18 cellular contexts compared by ENCODE assay signal in the genomic region with DNA sequence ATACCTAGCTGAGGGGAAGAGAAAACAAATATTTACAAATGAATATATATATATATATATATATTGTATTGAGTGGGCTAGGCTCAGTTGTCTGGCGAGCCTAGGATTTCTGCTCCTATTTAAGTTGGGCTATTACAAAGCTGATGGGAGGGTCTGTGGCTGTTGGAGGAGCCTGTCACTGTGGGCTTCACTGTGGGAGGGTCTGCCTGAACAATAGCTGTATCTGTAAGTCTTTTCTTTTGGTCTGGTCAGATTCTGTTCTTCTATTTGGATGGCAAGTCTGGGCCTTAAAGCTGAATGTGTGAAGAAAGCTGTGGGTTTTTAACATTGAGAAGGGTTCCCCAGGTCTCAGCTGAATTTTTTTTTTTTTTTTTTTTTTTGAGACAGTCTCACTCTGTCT.
DNase-seq lines count a peak whose midpoint lies in the region; ATAC-seq and TF ChIP-seq lines count a peak whose summit lies in the region.
"Had no signal": no experiment of that assay in that cellular context is flagged by ENCODE, and none has a peak within 500 bp of the region (broad histone marks: within the 10 kb centered on the region; RNA-seq: fewer than 3 reads in every experiment).

No MANE protein-coding gene starts in this region.

- H3K4me1 ChIP-seq in endodermal cell (ENCODE audit: control insufficient read depth, insufficient read depth, low read length), result peaks cover 8% of the 10 kb centered on the region
- H3K4me1 ChIP-seq: BLaER1 had no signal

- H3K27me3 ChIP-seq in endodermal cell (ENCODE audit: control insufficient read depth, insufficient read depth, low read length, poor library complexity, severe bottlenecking), result no peaks in the 10 kb centered on the region
- H3K27me3 ChIP-seq: BLaER1 had no signal

- H3K36me3 ChIP-seq in endodermal cell (ENCODE audit: control insufficient read depth, insufficient read depth, low read length), result no peaks in the 10 kb centered on the region
- H3K36me3 ChIP-seq: BLaER1 had no signal

- H3K4me3 Mint-ChIP-seq in endodermal cell (no peak overlapping the region), mesothelial cell of epicardium (no peak overlapping the region), progenitor cell of endocrine pancreas (ENCODE audit: low read depth) (no peak overlapping the region)
- H3K4me3 Mint-ChIP-seq: CD14-positive monocyte; CD4-positive, alpha-beta memory T cell; HFFc6 had no signal

- H3K9me3 ChIP-seq in endodermal cell (ENCODE audit: control insufficient read depth, low read length), result no peaks in the 10 kb centered on the region
- H3K9me3 ChIP-seq: BLaER1 had no signal

- TF ChIP-seq CTCF in endodermal cell (conservative IDR thresholded peaks at IDR 0.05) (no peak), mesothelial cell of epicardium (IDR thresholded peaks at IDR 0.05; ENCODE audit: unreplicated experiment) (no peak), progenitor cell of endocrine pancreas (IDR thresholded peaks at IDR 0.05; ENCODE audit: unreplicated experiment) (no peak)

- WGBS in endodermal cell (ENCODE audit: insufficient coverage in 1 of 2, insufficient read length in 1 of 2), 2 experiments, result 40 to 48% methylated on average over 1 of the region's 1 CpG

- DNase-seq in ELF-1 (ENCODE audit: low read depth, low spot score), result peak; percentile 25
- DNase-seq in endodermal cell, result peak; percentile 61
- no peak for DNase-seq in mesothelial cell of epicardium (ENCODE audit: low spot score in 2 of 2, unreplicated experiment in 2 of 2)
- DNase-seq in progenitor cell of endocrine pancreas (ENCODE audit: low spot score, unreplicated experiment), result no peak
- DNase-seq in cortex of kidney (lab: John Stamatoyannopoulos, UW), result no peak
- DNase-seq in activated CD4-positive, alpha-beta T cell treated with anti-CD3 and anti-CD28 coated beads for 48 hours, result no peak
- DNase-seq: 8988T; Calu3; CD4-positive, alpha-beta memory T cell; DMS79 treated with DMSO at 0.1 percent for 48 hours; GOT3; H7; HFFc6 had no signal

- H3K9me3 Mint-ChIP-seq in endodermal cell, result no peaks in the 10 kb centered on the region
- peaks cover 4% of the 10 kb centered on the region for H3K9me3 Mint-ChIP-seq in mesothelial cell of epicardium
- peaks cover 4% of the 10 kb centered on the region for H3K9me3 Mint-ChIP-seq in progenitor cell of endocrine pancreas (ENCODE audit: low read depth)
- H3K9me3 Mint-ChIP-seq: CD4-positive, alpha-beta memory T cell; HFFc6 had no signal

- H3K4me1 Mint-ChIP-seq in endodermal cell (peaks cover 41% of the 10 kb centered on the region), mesothelial cell of epicardium (peaks cover 51% of the 10 kb centered on the region), progenitor cell of endocrine pancreas (ENCODE audit: low read depth) (peaks cover 50% of the 10 kb centered on the region)
- H3K4me1 Mint-ChIP-seq: CD14-positive monocyte; CD4-positive, alpha-beta memory T cell had no signal

- H3K27ac Mint-ChIP-seq in endodermal cell (peak overlapping the region; percentile 90), mesothelial cell of epicardium (peak overlapping the region; percentile 35), progenitor cell of endocrine pancreas (peak overlapping the region; percentile 50)
- H3K27ac Mint-ChIP-seq: CD14-positive monocyte; CD4-positive, alpha-beta memory T cell; HFFc6 had no signal

- peak overlapping the region; percentile 67 for H3K27ac ChIP-seq in endodermal cell (ENCODE audit: low read depth, low read length)
- H3K27ac ChIP-seq: BLaER1 had no signal

- ATAC-seq in HG02870 (IDR thresholded peaks at IDR 0.05; ENCODE audit: unreplicated experiment), result no peak
- ATAC-seq: GM12878, HCT116 had no signal

- H3K4me3 ChIP-seq in endodermal cell (ENCODE audit: low read length), result peak overlapping the region; percentile 68
- H3K4me3 ChIP-seq: BLaER1, GM12878 had no signal

- H3K9ac ChIP-seq in endodermal cell (ENCODE audit: extremely low read depth, low read length, poor library complexity, severe bottlenecking), result peak overlapping the region; percentile 42
- H3K9ac ChIP-seq: BLaER1 had no signal

- no peaks in the 10 kb centered on the region for H3K27me3 Mint-ChIP-seq in endodermal cell (ENCODE audit: insufficient read depth)
- no peaks in the 10 kb centered on the region for H3K27me3 Mint-ChIP-seq in mesothelial cell of epicardium (ENCODE audit: low read depth)
- no peaks in the 10 kb centered on the region for H3K27me3 Mint-ChIP-seq in progenitor cell of endocrine pancreas

- H3K36me3 Mint-ChIP-seq in endodermal cell (ENCODE audit: low read depth) (no peaks in the 10 kb centered on the region), mesothelial cell of epicardium (no peaks in the 10 kb centered on the region), progenitor cell of endocrine pancreas (ENCODE audit: insufficient read depth) (no peaks in the 10 kb centered on the region)
- H3K36me3 Mint-ChIP-seq: CD14-positive monocyte; CD4-positive, alpha-beta memory T cell had no signal

Comparison
In these comparisons a context has a peak if more than half of its experiments do, and no peak if none do; other contexts are left out.
1. DNase-seq: peak in ELF-1 (single experiment) and endodermal cell (single experiment); none in mesothelial cell of epicardium (0 of 2), progenitor cell of endocrine pancreas (single experiment), cortex of kidney (single experiment) and activated CD4-positive, alpha-beta T cell treated with anti-CD3 and anti-CD28 coated beads for 48 hours (single experiment).
2. H3K27ac Mint-ChIP-seq: peak in every context shown above with its lines; median percentile 90 in endodermal cell; 50 in progenitor cell of endocrine pancreas; 35 in mesothelial cell of epicardium.